14 cellular contexts compared by ENCODE assay signal in genomic region chr2:31382452-31383120, GRCh38. TPM values are rescaled to one million over a fixed set of nuclear protein-coding genes. Genes with fewer than 3 reads are reported as not detected.
A peak's percentile ranks its signal among the peaks of the same experiment; 100 is the strongest.
DNase-seq lines count a peak whose midpoint lies in the region; TF ChIP-seq lines count a peak whose summit lies in the region.
"Had no signal": no experiment of that assay in that cellular context is flagged by ENCODE, and none has a peak within 500 bp of the region (broad histone marks: within the 10 kb centered on the region; RNA-seq: fewer than 3 reads in every experiment).

No MANE protein-coding gene starts in this region.

- no peaks in the 10 kb centered on the region for H3K4me1 ChIP-seq in smooth muscle cell (ENCODE audit: low read depth)

- no peaks in the 10 kb centered on the region for H4K20me1 ChIP-seq in smooth muscle cell (ENCODE audit: low read depth)

- no peak overlapping the region for H3K4me3 ChIP-seq in fibroblast of the aortic adventitia (ENCODE audit: low read depth, low read length)
- no peak overlapping the region for H3K4me3 ChIP-seq in smooth muscle cell
- H3K4me3 ChIP-seq: cardiac muscle cell, heart right ventricle had no signal

- peak overlapping the region; percentile 96 for H3K27ac ChIP-seq in smooth muscle cell (ENCODE audit: low read depth)
- H3K27ac ChIP-seq: 22Rv1, cardiac muscle cell, heart right ventricle had no signal

- H3K9ac ChIP-seq in smooth muscle cell (ENCODE audit: low read depth) = no peak overlapping the region

- DNase-seq in activated CD4-positive, alpha-beta T cell treated with anti-CD3 and anti-CD28 coated beads for 48 hours = peak; percentile 7
- DNase-seq in activated CD4-positive, alpha-beta T cell treated with anti-CD3 and anti-CD28 coated beads, Interleukin-2, amount 50 U/mL, for 48 hours = no peak
- DNase-seq in SW480 (ENCODE audit: low spot score) = peak; percentile 6
- DNase-seq in fibroblast of the aortic adventitia (ENCODE audit: low read depth) = peak; percentile 47
- no peak for DNase-seq in smooth muscle cell (lab: John Stamatoyannopoulos, UW; ENCODE audit: unreplicated experiment)
- DNase-seq in DMS 273 (lab: John Stamatoyannopoulos, UW; ENCODE audit: unreplicated experiment) = no peak
- DNase-seq in stimulated activated naive CD4-positive, alpha-beta T cell (lab: John Stamatoyannopoulos, UW) = no peak
- no peak for DNase-seq in GF-D8 (lab: John Stamatoyannopoulos, UW)
- DNase-seq: activated CD4-positive, alpha-beta T cell treated with anti-CD3 and anti-CD28 coated beads, Interleukin-2, amount 50 U/mL, for 1 hour; heart right ventricle; NCI-H187; NCI-H524 had no signal

- H3K27me3 ChIP-seq in smooth muscle cell (ENCODE audit: low read depth) = no peaks in the 10 kb centered on the region
- H3K27me3 ChIP-seq: cardiac muscle cell had no signal

- 56% methylated on average over 8 of the region's 8 CpGs for WGBS in smooth muscle cell (ENCODE audit: low lambda C conversion rate)

- H3K4me2 ChIP-seq in smooth muscle cell = no peak overlapping the region

- H3K9me3 ChIP-seq in smooth muscle cell (replicated peaks; ENCODE audit: low read depth) = no peaks in the 10 kb centered on the region
- H3K9me3 ChIP-seq: heart right ventricle had no signal

- TF ChIP-seq CTCF in fibroblast of the aortic adventitia (IDR thresholded peaks at IDR 0.05; ENCODE audit: insufficient read depth, low read length) (no peak), smooth muscle cell (IDR thresholded peaks at IDR 0.05; ENCODE audit: borderline replicate concordance, insufficient read depth, poor library complexity, severe bottlenecking) (no peak)

- H2AFZ ChIP-seq in smooth muscle cell (ENCODE audit: low read depth) = no peak overlapping the region

- peaks cover 7% of the 10 kb centered on the region for H3F3A ChIP-seq in smooth muscle cell (ENCODE audit: low read depth)

- H3K79me2 ChIP-seq in smooth muscle cell (ENCODE audit: low read depth) = no peaks in the 10 kb centered on the region

- no peaks in the 10 kb centered on the region for H3K36me3 ChIP-seq in smooth muscle cell (ENCODE audit: low read depth)
- H3K36me3 ChIP-seq: cardiac muscle cell, heart right ventricle had no signal

RNA-seq across cellular contexts. Expression of gene XDH, which starts 32.0 kb away (rescaled TPM):
- total RNA-seq in fibroblast of the aortic adventitia (ENCODE audit: low replicate concordance) (3.1 TPM in 1 of 2 replicates, not detected in the other), smooth muscle cell (4.0 and 6.1 TPM in 2 replicates)
- polyA plus RNA-seq in smooth muscle cell = 0.37 and 2.0 TPM in 2 replicates

Comparison
In these comparisons a context has a peak if more than half of its experiments do, and no peak if none do; other contexts are left out.
1. DNase-seq: peak in activated CD4-positive, alpha-beta T cell treated with anti-CD3 and anti-CD28 coated beads for 48 hours (single experiment), SW480 (single experiment) and fibroblast of the aortic adventitia (single experiment); none in activated CD4-positive, alpha-beta T cell treated with anti-CD3 and anti-CD28 coated beads, Interleukin-2, amount 50 U/mL, for 48 hours (0 of 2), smooth muscle cell (single experiment), DMS 273 (single experiment), stimulated activated naive CD4-positive, alpha-beta T cell (0 of 6) and GF-D8 (single experiment).